ENCODE assay signal across 1 cellular context in genomic region chr7:37342665-37343471, GRCh38.
TF ChIP-seq lines count a peak whose summit lies in the region.

No MANE protein-coding gene starts in this region.

TF ChIP-seq in GM12878, 131 proteins besides CTCF, POLR2A, EP300 and RAD21 (continued from another document and continues in another):
- TF ChIP-seq NBN (IDR thresholded peaks at IDR 0.05), result peak; percentile 24; the same call in 1 of the 2 replicates
- TF ChIP-seq SREBF2 (IDR thresholded peaks at IDR 0.05; ENCODE audit: low read length), result no peak
- TF ChIP-seq TAF1 (IDR thresholded peaks at IDR 0.05; ENCODE audit: borderline replicate concordance, low read depth, low read length), result peak; percentile 42; the same call in 1 of the 2 replicates
- no peak for TF ChIP-seq HDAC6 (IDR thresholded peaks at IDR 0.05; ENCODE audit: unreplicated experiment)
- peak; percentile 62 for TF ChIP-seq BACH1 (IDR thresholded peaks at IDR 0.05; ENCODE audit: borderline replicate concordance)
- peak; percentile 42; the same call in 1 of the 2 replicates for TF ChIP-seq PKNOX1 (IDR thresholded peaks at IDR 0.05)
- TF ChIP-seq FOXM1 (IDR thresholded peaks at IDR 0.05; ENCODE audit: low read depth, low read length), result peak; percentile 59; the same call in 1 of the 2 replicates
- no peak for TF ChIP-seq E2F4 (IDR thresholded peaks at IDR 0.05; ENCODE audit: low read depth, low read length)
- 0 out of 2 replicates have a peak, but pooled peaks have one; percentile 10 for TF ChIP-seq MEF2A (IDR thresholded peaks at IDR 0.05; ENCODE audit: insufficient read depth, low read depth, low read length)
- TF ChIP-seq SIN3A (IDR thresholded peaks at IDR 0.05; ENCODE audit: low read depth, low read length), result peak; percentile 25; the same call in 1 of the 2 replicates
- TF ChIP-seq RAD51 (IDR thresholded peaks at IDR 0.05), result 0 out of 2 replicates have a peak, but pooled peaks have one; percentile 36
- TF ChIP-seq CUX1 (IDR thresholded peaks at IDR 0.05; ENCODE audit: insufficient replicate concordance, low read depth, low read length), result no peak
- TF ChIP-seq ASH2L (IDR thresholded peaks at IDR 0.05; ENCODE audit: borderline replicate concordance, low read depth), result no peak
- TF ChIP-seq ZNF687 (IDR thresholded peaks at IDR 0.05), result peak; percentile 51
- TF ChIP-seq HDAC2 (IDR thresholded peaks at IDR 0.05), result no peak
- TF ChIP-seq YY1 (IDR thresholded peaks at IDR 0.05; ENCODE audit: low read depth, low read length), result peak; percentile 64; the same call in 1 of the 2 replicates
- TF ChIP-seq SMAD5 (IDR thresholded peaks at IDR 0.05; ENCODE audit: low read depth), result peak; percentile 50; the same call in 1 of the 2 replicates
- 0 out of 2 replicates have a peak, but pooled peaks have one; percentile 51 for TF ChIP-seq RELB (IDR thresholded peaks at IDR 0.05; ENCODE audit: low read depth)
- TF ChIP-seq SPI1 (IDR thresholded peaks at IDR 0.05; ENCODE audit: borderline replicate concordance, insufficient read depth, low read depth, low read length), result peak; percentile 92
- peak; percentile 71; the same call in 1 of the 2 replicates for TF ChIP-seq ZSCAN29 (IDR thresholded peaks at IDR 0.05)
- TF ChIP-seq RELA (IDR thresholded peaks at IDR 0.05; ENCODE audit: borderline replicate concordance, partially characterized antibody), result no peak
- peak; percentile 18; the same call in 1 of the 2 replicates for TF ChIP-seq PAX5 (IDR thresholded peaks at IDR 0.05; ENCODE audit: borderline replicate concordance, low read depth, low read length)
- peak; percentile 73 for TF ChIP-seq POLR2AphosphoS5 (IDR thresholded peaks at IDR 0.05; ENCODE audit: low read length)
- TF ChIP-seq ZBTB40 (IDR thresholded peaks at IDR 0.05; ENCODE audit: borderline replicate concordance), result peak; percentile 20; the same call in 1 of the 2 replicates
- TF ChIP-seq ZNF24 (IDR thresholded peaks at IDR 0.05), result 0 out of 2 replicates have a peak, but pooled peaks have one; percentile 6
- TF ChIP-seq JUNB (IDR thresholded peaks at IDR 0.05), result peak; percentile 40; the same call in 1 of the 2 replicates
- peak; percentile 69 for TF ChIP-seq MTA2 (IDR thresholded peaks at IDR 0.05; ENCODE audit: low read depth)
- TF ChIP-seq ATF2 (IDR thresholded peaks at IDR 0.05; ENCODE audit: low read length), result peak; percentile 29; the same call in 1 of the 2 replicates
- TF ChIP-seq CREB1 (IDR thresholded peaks at IDR 0.05; ENCODE audit: low read depth), result peak; percentile 57; the same call in 1 of the 2 replicates
- 0 out of 2 replicates have a peak, but pooled peaks have one; percentile 19 for TF ChIP-seq ATF7 (IDR thresholded peaks at IDR 0.05; ENCODE audit: low read depth)
- peak; percentile 74 for TF ChIP-seq DPF2 (IDR thresholded peaks at IDR 0.05)
- TF ChIP-seq CEBPZ (IDR thresholded peaks at IDR 0.05; ENCODE audit: low read depth, low read length), result no peak
- TF ChIP-seq TBL1XR1 (IDR thresholded peaks at IDR 0.05; ENCODE audit: low read depth, low read length), result no peak
- TF ChIP-seq POU2F2 (IDR thresholded peaks at IDR 0.05; ENCODE audit: borderline replicate concordance, low read depth, low read length), result peak; percentile 41; the same call in 1 of the 3 replicates
